10 cellular contexts compared by ENCODE assay signal in genomic region chr1:158793604-158794003, GRCh38. TPM values are rescaled to one million over a fixed set of nuclear protein-coding genes. Genes with fewer than 3 reads are reported as not detected.
A peak's percentile ranks its signal among the peaks of the same experiment; 100 is the strongest.
DNase-seq lines count a peak whose midpoint lies in the region; ATAC-seq, FAIRE-seq and TF ChIP-seq lines count a peak whose summit lies in the region.
"Had no signal": no experiment of that assay in that cellular context is flagged by ENCODE, and none has a peak within 500 bp of the region (broad histone marks: within the 10 kb centered on the region; RNA-seq: fewer than 3 reads in every experiment).

No MANE protein-coding gene starts in this region.

- no peak overlapping the region for H3K9ac ChIP-seq in HCT116 (ENCODE audit: low read length)
- H3K9ac ChIP-seq: parathyroid adenoma had no signal

- H3K4me2 ChIP-seq in HCT116 (ENCODE audit: low read length) = no peak overlapping the region

- no peak overlapping the region for H3K27ac ChIP-seq in CD8-positive, alpha-beta T cell (ENCODE audit: low read depth, low read length)
- no peak overlapping the region for H3K27ac ChIP-seq in HCT116 (ENCODE audit: low read depth, low read length)
- H3K27ac ChIP-seq: parathyroid adenoma had no signal

- no peaks in the 10 kb centered on the region for H3K9me3 Mint-ChIP-seq in CD8-positive, alpha-beta T cell
- H3K9me3 Mint-ChIP-seq in immature natural killer cell (peaks cover 0 to 1% (median 0%) of the 10 kb centered on the region in 6 donors), nephron progenitor cell (peaks cover 7% of the 10 kb centered on the region)

- no peak overlapping the region for H2AFZ ChIP-seq in HCT116 (ENCODE audit: low read depth, low read length, poor library complexity, severe bottlenecking)
- H2AFZ ChIP-seq: parathyroid adenoma had no signal

- no peak for TF ChIP-seq POLR2A in HCT116 (IDR thresholded peaks at IDR 0.05; ENCODE audit: borderline replicate concordance, extremely low read depth, insufficient read depth, insufficient read length)

- intact Hi-C loops in CD8-positive, alpha-beta T cell (cut with DNase I, micrococcal nuclease) = loop anchor here (1.0 to 2.0 kb wide), 3 partner anchors 205 to 279 kb away; no protein-coding TSS in a partner anchor
- intact Hi-C loops in HCT116 (cut with micrococcal nuclease) = no loop called here

- RAD21 ChIA-PET in HCT116 (lab: Charles Lee; ENCODE audit: low non-redundant PET in 1 of 2, low total read pairs in 2 of 2, uncharacterized antibody in 2 of 2, unreplicated experiment in 2 of 2) = no interaction called here

- no peaks in the 10 kb centered on the region for H3K4me1 Mint-ChIP-seq in CD8-positive, alpha-beta T cell (ENCODE audit: low read depth)
- H3K4me1 Mint-ChIP-seq in immature natural killer cell (peaks cover 0 to 3% of the 10 kb centered on the region in 2 donors), nephron progenitor cell (peaks cover 7% of the 10 kb centered on the region)

- peak in 3 of 7 experiments; percentile 7 to 39 (median 26) for DNase-seq in CD8-positive, alpha-beta T cell
- DNase-seq in HCT116 (ENCODE audit: low read depth, low spot score) = no peak
- DNase-seq in activated CD4-positive, alpha-beta T cell treated with anti-CD3 and anti-CD28 coated beads for 4 hours = peak; percentile 7 to 29
- DNase-seq in immature natural killer cell = peak; percentile 22 to 48 (median 33)
- no peak for DNase-seq in urothelium cell line (ENCODE audit: low spot score)
- no peak for DNase-seq in NCI-H1105 treated with DMSO at 0.1 percent for 48 hours (lab: John Stamatoyannopoulos, UW)
- DNase-seq in nephron progenitor cell = no peak
- DNase-seq in HEK293T (ENCODE audit: extremely low spot score) = no peak

- no TSS peak for BruUV-seq in HCT116 (replicated peaks; lab: Mats Ljungman, UMichigan)

- peaks cover 8% of the 10 kb centered on the region for H3K27me3 Mint-ChIP-seq in CD8-positive, alpha-beta T cell (ENCODE audit: low read depth)
- peaks cover 0 to 9% (median 2%) of the 10 kb centered on the region in 3 donors for H3K27me3 Mint-ChIP-seq in immature natural killer cell (ENCODE audit: low read depth in 3 of 3)
- H3K27me3 Mint-ChIP-seq in nephron progenitor cell (ENCODE audit: low read depth, poor library complexity) = peaks cover 3% of the 10 kb centered on the region

- ATAC-seq in CD8-positive, alpha-beta T cell = peak; percentile 38
- ATAC-seq in HCT116 = no peak

- CTCF ChIA-PET in CD8-positive, alpha-beta T cell (lab: Charles Lee) = interaction anchor here (0.6 to 3.3 kb wide), 3 partner anchors 149 to 278 kb away, joined by 3 to 20 read pairs (median 6); no protein-coding TSS in a partner anchor
- CTCF ChIA-PET in HCT116 (lab: Charles Lee) (no interaction called here), HEK293T (lab: Yijun Ruan, JAX) (no interaction called here)

- no peak for TF ChIP-seq CTCF in CD8-positive, alpha-beta T cell (IDR thresholded peaks at IDR 0.05)
- TF ChIP-seq CTCF in HCT116 (IDR thresholded peaks at IDR 0.05 in 2 of 3, conservative IDR thresholded peaks at IDR 0.05 in 1 of 3; ENCODE audit: borderline replicate concordance in 1 of 3, insufficient read depth in 1 of 3, low read depth in 2 of 3, low read length in 2 of 3) (peak in 2 of 3 experiments; percentile 14 to 25; a peak in 3 of 6 replicates), nephron progenitor cell (IDR thresholded peaks at IDR 0.05) (no peak)

- H3K36me3 Mint-ChIP-seq in CD8-positive, alpha-beta T cell = no peaks in the 10 kb centered on the region
- H3K36me3 Mint-ChIP-seq in immature natural killer cell (no peaks in the 10 kb centered on the region), nephron progenitor cell (ENCODE audit: low read depth) (no peaks in the 10 kb centered on the region)

- no peaks in the 10 kb centered on the region for H3K9me2 ChIP-seq in HCT116 (ENCODE audit: insufficient read depth)

- no peak overlapping the region for H3K27ac Mint-ChIP-seq in CD8-positive, alpha-beta T cell
- peak overlapping the region in 1 of 6 donors; percentile 29 for H3K27ac Mint-ChIP-seq in immature natural killer cell
- H3K27ac Mint-ChIP-seq in nephron progenitor cell = no peak overlapping the region

- no peaks in the 10 kb centered on the region for H3K79me2 ChIP-seq in HCT116 (ENCODE audit: insufficient read depth, low read length)
- H3K79me2 ChIP-seq: parathyroid adenoma had no signal

- no peaks in the 10 kb centered on the region for H4K20me1 ChIP-seq in HCT116 (ENCODE audit: insufficient read depth)

- H3K4me3 Mint-ChIP-seq in CD8-positive, alpha-beta T cell = no peak overlapping the region
- H3K4me3 Mint-ChIP-seq in immature natural killer cell (no peak overlapping the region), nephron progenitor cell (no peak overlapping the region)

- H3K27me3 ChIP-seq in CD8-positive, alpha-beta T cell (ENCODE audit: insufficient read depth, low read length) = no peaks in the 10 kb centered on the region
- no peaks in the 10 kb centered on the region for H3K27me3 ChIP-seq in HCT116 (ENCODE audit: insufficient read depth, low read length)

- H3K4me1 ChIP-seq in CD8-positive, alpha-beta T cell (ENCODE audit: insufficient read depth, low read length) = no peaks in the 10 kb centered on the region
- H3K4me1 ChIP-seq in HCT116 (ENCODE audit: control insufficient read depth in 1 of 2, insufficient read depth in 2 of 2, low read length in 2 of 2) = no peaks in the 10 kb centered on the region
- H3K4me1 ChIP-seq: parathyroid adenoma had no signal

- H3K36me3 ChIP-seq in CD8-positive, alpha-beta T cell (ENCODE audit: insufficient read depth, low read length) = no peaks in the 10 kb centered on the region
- H3K36me3 ChIP-seq in HCT116 (ENCODE audit: control insufficient read depth in 1 of 2, insufficient read depth in 2 of 2, low read length in 2 of 2) = no peaks in the 10 kb centered on the region

- no peak for TF ChIP-seq RAD21 in HCT116 (IDR thresholded peaks at IDR 0.05; ENCODE audit: low read depth)

- no peaks in the 10 kb centered on the region for H3K9me3 ChIP-seq in CD8-positive, alpha-beta T cell (ENCODE audit: low read length)
- peaks cover 0 to 8% of the 10 kb centered on the region in 2 experiments; a peak in 1 of 4 replicates for H3K9me3 ChIP-seq in HCT116 (ENCODE audit: control insufficient read depth in 1 of 2, insufficient read depth in 1 of 2, low read depth in 1 of 2, low read length in 2 of 2)

- H3K4me3 ChIP-seq in CD8-positive, alpha-beta T cell (ENCODE audit: low read depth, low read length) = no peak overlapping the region
- H3K4me3 ChIP-seq in HCT116 (replicated peaks in 1 of 2; ENCODE audit: low read depth in 1 of 2, low read length in 2 of 2) = no peak overlapping the region

- POLR2A ChIA-PET in CD8-positive, alpha-beta T cell (lab: Charles Lee) = no interaction called here
- POLR2A ChIA-PET in HCT116 (lab: Charles Lee) = no interaction called here
- POLR2A ChIA-PET in HEK293T (lab: Yijun Ruan, JAX) = no interaction called here

- FAIRE-seq in urothelium cell line (lab: Jason Lieb, UNC) = no peak

TF ChIP-seq in HCT116, 20 proteins besides CTCF, POLR2A, EP300 and RAD21:
- TF ChIP-seq MAX (IDR thresholded peaks at IDR 0.05) (no peak), JUND (IDR thresholded peaks at IDR 0.05) (no peak), ELF1 (IDR thresholded peaks at IDR 0.05; ENCODE audit: borderline replicate concordance, low read depth) (no peak)

TF ChIP-seq in HEK293T, 16 proteins besides CTCF, POLR2A, EP300 and RAD21:
- TF ChIP-seq L3MBTL2 (conservative IDR thresholded peaks at IDR 0.05) (no peak), BHLHE40 (IDR thresholded peaks at IDR 0.05; ENCODE audit: borderline replicate concordance) (no peak), LEF1 (IDR thresholded peaks at IDR 0.05; ENCODE audit: borderline replicate concordance) (no peak), FOXK2 (IDR thresholded peaks at IDR 0.05) (no peak), CTBP1 (IDR thresholded peaks at IDR 0.05; ENCODE audit: borderline replicate concordance) (no peak), SP1 (IDR thresholded peaks at IDR 0.05) (no peak), ELF4 (IDR thresholded peaks at IDR 0.05) (no peak), PKNOX1 (IDR thresholded peaks at IDR 0.05) (no peak), SUZ12 (IDR thresholded peaks at IDR 0.05) (no peak), NFRKB (IDR thresholded peaks at IDR 0.05) (no peak)

RNA-seq across cellular contexts. Expression of gene OR6N2, which starts 12.6 kb away (rescaled TPM):
- not detected for total RNA-seq in CD8-positive, alpha-beta T cell
- not detected for total RNA-seq in HCT116 (2021; ENCODE audit: unreplicated experiment)
- not detected in 2 replicates for polyA plus RNA-seq in HCT116 (2012)
- not detected for polyA plus RNA-seq in immature natural killer cell
- total RNA-seq: urinary bladder had no signal
- polyA plus RNA-seq: urinary bladder had no signal

RNA-seq across cellular contexts. Expression of gene OR6N1, which starts 21.6 kb away (rescaled TPM):
- not detected for total RNA-seq in CD8-positive, alpha-beta T cell
- not detected for total RNA-seq in HCT116 (2021; ENCODE audit: unreplicated experiment)
- polyA plus RNA-seq in HCT116 (2012) = not detected in 2 replicates
- not detected for polyA plus RNA-seq in immature natural killer cell
- total RNA-seq: urinary bladder had no signal
- polyA plus RNA-seq: urinary bladder had no signal

RNA-seq across cellular contexts. Expression of gene MNDA, which starts 37.5 kb away (rescaled TPM):
- total RNA-seq in CD8-positive, alpha-beta T cell = not detected
- not detected for total RNA-seq in HCT116 (2021; ENCODE audit: unreplicated experiment)
- not detected in 2 replicates for polyA plus RNA-seq in HCT116 (2012)
- polyA plus RNA-seq in immature natural killer cell = 10 to 100 TPM in 1 of 3 donors, 1 to 10 TPM in 2; 2.8 to 16.3 (median 8.8) TPM

RNA-seq across cellular contexts. Expression of gene OR6K6, which starts 39.1 kb away (rescaled TPM):
- total RNA-seq in CD8-positive, alpha-beta T cell = not detected
- not detected for total RNA-seq in HCT116 (2021; ENCODE audit: unreplicated experiment)
- polyA plus RNA-seq in HCT116 (2012) = not detected in 2 replicates
- not detected for polyA plus RNA-seq in immature natural killer cell
- total RNA-seq: urinary bladder had no signal
- polyA plus RNA-seq: urinary bladder had no signal

Comparison
In these comparisons a context has a peak if more than half of its experiments do, and no peak if none do; other contexts are left out.
1. DNase-seq: peak in activated CD4-positive, alpha-beta T cell treated with anti-CD3 and anti-CD28 coated beads for 4 hours (2 of 2) and immature natural killer cell (3 of 3); none in HCT116 (single experiment), urothelium cell line (single experiment), NCI-H1105 treated with DMSO at 0.1 percent for 48 hours (single experiment), nephron progenitor cell (single experiment) and HEK293T (single experiment).
2. CTCF ChIP-seq: peak in HCT116 (2 of 3); none in CD8-positive, alpha-beta T cell (single experiment) and nephron progenitor cell (single experiment).